Comparison of ENCODE assay signal across 8 cellular contexts in genomic region chr11:727859-728748, GRCh38. TPM values are rescaled to one million over a fixed set of nuclear protein-coding genes. Genes with fewer than 3 reads are reported as not detected.
A peak's percentile ranks its signal among the peaks of the same experiment; 100 is the strongest.
DNase-seq lines count a peak whose midpoint lies in the region; ATAC-seq and TF ChIP-seq lines count a peak whose summit lies in the region.

No MANE protein-coding gene starts in this region.

- H3K9ac ChIP-seq in fibroblast of lung (ENCODE audit: insufficient read depth, low read length): no peak overlapping the region

- no peak overlapping the region for H3K27ac ChIP-seq in fibroblast of lung (ENCODE audit: insufficient read depth, low read length)

- no peak overlapping the region for H2AFZ ChIP-seq in fibroblast of lung (ENCODE audit: low read length)

- H3K4me3 Mint-ChIP-seq in activated T-cell treated with anti-CD3 and anti-CD28 coated beads, Interleukin-2, amount 50 U/mL, for 72 hours: no peak overlapping the region
- no peak overlapping the region for H3K4me3 Mint-ChIP-seq in nephron progenitor cell
- no peak overlapping the region for H3K4me3 Mint-ChIP-seq in stimulated activated naive CD8-positive, alpha-beta T cell treated with anti-CD3 and anti-CD28 coated beads, Interleukin-15, amount 100 ng/mL, for 72 hours

- H4K20me1 ChIP-seq in fibroblast of lung (ENCODE audit: control insufficient read depth, extremely low read depth, insufficient read depth, low read length): no peaks in the 10 kb centered on the region

- H3K36me3 ChIP-seq in fibroblast of lung (ENCODE audit: control insufficient read depth, insufficient read depth, low read length): peaks cover 5% of the 10 kb centered on the region

- no peaks in the 10 kb centered on the region for H3K79me2 ChIP-seq in fibroblast of lung (ENCODE audit: control insufficient read depth, insufficient read depth, low read length)

- H3K9me3 Mint-ChIP-seq in activated T-cell treated with anti-CD3 and anti-CD28 coated beads, Interleukin-2, amount 50 U/mL, for 72 hours: no peaks in the 10 kb centered on the region
- no peaks in the 10 kb centered on the region for H3K9me3 Mint-ChIP-seq in nephron progenitor cell
- H3K9me3 Mint-ChIP-seq in stimulated activated naive CD8-positive, alpha-beta T cell treated with anti-CD3 and anti-CD28 coated beads, Interleukin-15, amount 100 ng/mL, for 72 hours: no peaks in the 10 kb centered on the region

- H3K27me3 Mint-ChIP-seq in activated T-cell treated with anti-CD3 and anti-CD28 coated beads, Interleukin-2, amount 50 U/mL, for 72 hours (ENCODE audit: low read depth): peaks cover 3% of the 10 kb centered on the region
- peaks cover 52% of the 10 kb centered on the region for H3K27me3 Mint-ChIP-seq in nephron progenitor cell (ENCODE audit: low read depth, poor library complexity)
- H3K27me3 Mint-ChIP-seq in stimulated activated naive CD8-positive, alpha-beta T cell treated with anti-CD3 and anti-CD28 coated beads, Interleukin-15, amount 100 ng/mL, for 72 hours: peaks cover 17% of the 10 kb centered on the region

- DNase-seq in EH (ENCODE audit: low read depth): peak; percentile 84
- DNase-seq in OCI-M1 (lab: John Stamatoyannopoulos, UW): peak; percentile 87
- DNase-seq in activated T-cell treated with anti-CD3 and anti-CD28 coated beads, Interleukin-2, amount 50 U/mL, for 72 hours: peak; percentile 85 to 88
- peak; percentile 87 to 89 for DNase-seq in fibroblast of lung (ENCODE audit: low read depth in 2 of 2)
- peak; percentile 89 for DNase-seq in nephron progenitor cell
- DNase-seq in stimulated activated naive CD8-positive, alpha-beta T cell treated with anti-CD3 and anti-CD28 coated beads, Interleukin-15, amount 100 ng/mL, for 72 hours: peak; percentile 85 to 86

- H3K9me3 ChIP-seq in fibroblast of lung (ENCODE audit: control insufficient read depth, insufficient read depth, low read depth, low read length): no peaks in the 10 kb centered on the region

- peak; percentile 63 for ATAC-seq in HG02885 (IDR thresholded peaks at IDR 0.05; ENCODE audit: poor library complexity, unreplicated experiment)
- ATAC-seq in activated T-cell treated with anti-CD3 and anti-CD28 coated beads, Interleukin-2, amount 50 U/mL, for 72 hours (replicated peaks in 1 of 2): peak; percentile 74 to 77
- ATAC-seq in stimulated activated naive CD8-positive, alpha-beta T cell treated with anti-CD3 and anti-CD28 coated beads, Interleukin-15, amount 100 ng/mL, for 72 hours: peak; percentile 81
- ATAC-seq in GM18519 (IDR thresholded peaks at IDR 0.05; ENCODE audit: low FRiP score, unreplicated experiment): no peak

- no peak overlapping the region for H3K27ac Mint-ChIP-seq in activated T-cell treated with anti-CD3 and anti-CD28 coated beads, Interleukin-2, amount 50 U/mL, for 72 hours
- no peak overlapping the region for H3K27ac Mint-ChIP-seq in nephron progenitor cell
- no peak overlapping the region for H3K27ac Mint-ChIP-seq in stimulated activated naive CD8-positive, alpha-beta T cell treated with anti-CD3 and anti-CD28 coated beads, Interleukin-15, amount 100 ng/mL, for 72 hours

- H3K4me3 ChIP-seq in fibroblast of lung (replicated peaks in 1 of 4; ENCODE audit: control extremely low read depth in 1 of 4, insufficient read depth in 1 of 4, low read depth in 3 of 4, low read length in 4 of 4): no peak overlapping the region

- H3K4me1 ChIP-seq in fibroblast of lung (ENCODE audit: control insufficient read depth, extremely low read depth, insufficient read depth, low read length): peaks cover 16% of the 10 kb centered on the region

- peak overlapping the region; percentile 25 for H3K4me2 ChIP-seq in fibroblast of lung (ENCODE audit: extremely low read depth, insufficient read depth, low read length)

- H3K4me1 Mint-ChIP-seq in activated T-cell treated with anti-CD3 and anti-CD28 coated beads, Interleukin-2, amount 50 U/mL, for 72 hours (ENCODE audit: low read depth): peaks cover 13% of the 10 kb centered on the region
- peaks cover 9% of the 10 kb centered on the region for H3K4me1 Mint-ChIP-seq in nephron progenitor cell
- peaks cover 42% of the 10 kb centered on the region for H3K4me1 Mint-ChIP-seq in stimulated activated naive CD8-positive, alpha-beta T cell treated with anti-CD3 and anti-CD28 coated beads, Interleukin-15, amount 100 ng/mL, for 72 hours

- H3K36me3 Mint-ChIP-seq in activated T-cell treated with anti-CD3 and anti-CD28 coated beads, Interleukin-2, amount 50 U/mL, for 72 hours (ENCODE audit: insufficient read depth in 2 of 2): peaks cover 0 to 1% of the 10 kb centered on the region in 2 donors
- H3K36me3 Mint-ChIP-seq in nephron progenitor cell (ENCODE audit: low read depth): no peaks in the 10 kb centered on the region

- H3K27me3 ChIP-seq in fibroblast of lung (ENCODE audit: control insufficient read depth, insufficient read depth, low read length): peaks cover 7% of the 10 kb centered on the region

- TF ChIP-seq CTCF in fibroblast of lung (conservative IDR thresholded peaks at IDR 0.05 in 1 of 2, IDR thresholded peaks at IDR 0.05 in 1 of 2; ENCODE audit: low read depth in 1 of 2, low read length in 2 of 2) (peak; percentile 78 to 95), nephron progenitor cell (IDR thresholded peaks at IDR 0.05) (peak; percentile 97)

RNA-seq across cellular contexts. Expression of gene TALDO1, which starts 19.2 kb away (rescaled TPM):
- total RNA-seq in activated T-cell treated with anti-CD3 and anti-CD28 coated beads, Interleukin-2, amount 50 U/mL, for 72 hours: 100 to 1,000 TPM; 152 to 155 TPM
- 99.4 and 150 TPM in 2 replicates for total RNA-seq in fibroblast of lung
- 136 and 189 TPM in 2 replicates for polyA plus RNA-seq in fibroblast of lung
- polyA plus RNA-seq in fibroblast of lung (2012): 195 and 256 TPM in 2 replicates
- polyA minus RNA-seq in fibroblast of lung (ENCODE audit: low replicate concordance): 106 and 171 TPM in 2 replicates

RNA-seq across cellular contexts. Expression of gene EPS8L2, which starts 22.1 kb away (rescaled TPM):
- 10 to 100 TPM; 11.4 to 15.7 TPM for total RNA-seq in activated T-cell treated with anti-CD3 and anti-CD28 coated beads, Interleukin-2, amount 50 U/mL, for 72 hours
- total RNA-seq in fibroblast of lung: 24.1 and 54.2 TPM in 2 replicates
- 17.0 and 18.4 TPM in 2 replicates for polyA plus RNA-seq in fibroblast of lung
- 30.2 and 33.3 TPM in 2 replicates for polyA plus RNA-seq in fibroblast of lung (2012)
- 19.8 and 33.2 TPM in 2 replicates for polyA minus RNA-seq in fibroblast of lung (ENCODE audit: low replicate concordance)

RNA-seq across cellular contexts. Expression of gene TMEM80, which starts 32.5 kb away (rescaled TPM):
- total RNA-seq in activated T-cell treated with anti-CD3 and anti-CD28 coated beads, Interleukin-2, amount 50 U/mL, for 72 hours: 10 to 100 TPM; 17.0 to 17.8 TPM
- 7.4 and 10.6 TPM in 2 replicates for total RNA-seq in fibroblast of lung
- polyA plus RNA-seq in fibroblast of lung: 8.0 and 15.3 TPM in 2 replicates
- polyA plus RNA-seq in fibroblast of lung (2012): 10.9 and 20.6 TPM in 2 replicates
- polyA minus RNA-seq in fibroblast of lung (ENCODE audit: low replicate concordance): 3.4 and 7.5 TPM in 2 replicates

RNA-seq across cellular contexts. Expression of gene DEAF1, which starts 33.1 kb away (rescaled TPM):
- total RNA-seq in activated T-cell treated with anti-CD3 and anti-CD28 coated beads, Interleukin-2, amount 50 U/mL, for 72 hours: 10 to 100 TPM; 40.5 to 66.1 TPM
- total RNA-seq in fibroblast of lung: 28.2 and 38.3 TPM in 2 replicates
- polyA plus RNA-seq in fibroblast of lung: 9.7 and 14.4 TPM in 2 replicates
- polyA plus RNA-seq in fibroblast of lung (2012): 15.8 and 22.4 TPM in 2 replicates
- polyA minus RNA-seq in fibroblast of lung (ENCODE audit: low replicate concordance): 18.0 and 39.5 TPM in 2 replicates

RNA-seq across cellular contexts. Expression of gene GATD1, which starts 49.2 kb away (rescaled TPM):
- 10 to 100 TPM; 31.9 to 34.4 TPM for total RNA-seq in activated T-cell treated with anti-CD3 and anti-CD28 coated beads, Interleukin-2, amount 50 U/mL, for 72 hours
- total RNA-seq in fibroblast of lung: 19.0 and 20.3 TPM in 2 replicates
- 13.9 and 14.7 TPM in 2 replicates for polyA plus RNA-seq in fibroblast of lung
- 29.3 and 31.6 TPM in 2 replicates for polyA plus RNA-seq in fibroblast of lung (2012)
- polyA minus RNA-seq in fibroblast of lung (ENCODE audit: low replicate concordance): 25.6 and 62.3 TPM in 2 replicates
